ENCODE assay signal across 2 cellular contexts in the genomic region with DNA sequence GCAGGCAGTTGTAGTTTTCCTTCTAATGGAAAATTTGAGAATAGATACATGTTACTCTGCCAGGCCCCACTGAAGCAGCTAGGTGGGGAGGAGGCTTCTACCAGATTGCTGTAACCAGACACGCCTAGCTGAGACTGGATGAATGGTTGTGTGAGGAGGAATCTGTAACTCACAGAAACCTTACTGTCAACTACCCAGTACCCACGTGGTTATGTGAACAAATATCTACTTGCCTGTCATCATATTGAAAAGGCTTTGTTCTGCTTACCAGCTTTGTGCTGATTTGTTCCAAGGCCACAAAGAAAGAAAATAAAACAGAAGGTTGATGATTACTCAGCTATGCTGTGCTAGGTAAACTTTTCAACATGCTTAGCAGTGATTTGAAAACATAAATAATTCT.
A peak's percentile ranks its signal among the peaks of the same experiment; 100 is the strongest.
TF ChIP-seq lines count a peak whose summit lies in the region.

No MANE protein-coding gene starts in this region.

TF ChIP-seq in HepG2, 621 proteins besides CTCF, POLR2A, EP300 and RAD21:
- TF ChIP-seq SOX13 (IDR thresholded peaks at IDR 0.05) (no peak), SOX13 (CRISPR knock-in tag; conservative IDR thresholded peaks at IDR 0.05 in 1 of 2, IDR thresholded peaks at IDR 0.05 in 1 of 2) (peak in 1 of 2 experiments; percentile 58; a peak in 2 of 4 replicates), SOX5 (CRISPR knock-in tag; IDR thresholded peaks at IDR 0.05; ENCODE audit: borderline replicate concordance) (peak; percentile 52; the same call in 1 of the 2 replicates), ZNF143 (CRISPR knock-in tag; IDR thresholded peaks at IDR 0.05) (no peak), ZSCAN30 (CRISPR knock-in tag; IDR thresholded peaks at IDR 0.05) (no peak)

TF ChIP-seq in H1, 55 proteins besides CTCF, POLR2A, EP300 and RAD21:
- no peak for TF ChIP-seq SIN3A (conservative IDR thresholded peaks at IDR 0.05 in 1 of 2, IDR thresholded peaks at IDR 0.05 in 1 of 2; ENCODE audit: low read depth in 1 of 2, low read length in 2 of 2)
- TF ChIP-seq, protein P1, sequence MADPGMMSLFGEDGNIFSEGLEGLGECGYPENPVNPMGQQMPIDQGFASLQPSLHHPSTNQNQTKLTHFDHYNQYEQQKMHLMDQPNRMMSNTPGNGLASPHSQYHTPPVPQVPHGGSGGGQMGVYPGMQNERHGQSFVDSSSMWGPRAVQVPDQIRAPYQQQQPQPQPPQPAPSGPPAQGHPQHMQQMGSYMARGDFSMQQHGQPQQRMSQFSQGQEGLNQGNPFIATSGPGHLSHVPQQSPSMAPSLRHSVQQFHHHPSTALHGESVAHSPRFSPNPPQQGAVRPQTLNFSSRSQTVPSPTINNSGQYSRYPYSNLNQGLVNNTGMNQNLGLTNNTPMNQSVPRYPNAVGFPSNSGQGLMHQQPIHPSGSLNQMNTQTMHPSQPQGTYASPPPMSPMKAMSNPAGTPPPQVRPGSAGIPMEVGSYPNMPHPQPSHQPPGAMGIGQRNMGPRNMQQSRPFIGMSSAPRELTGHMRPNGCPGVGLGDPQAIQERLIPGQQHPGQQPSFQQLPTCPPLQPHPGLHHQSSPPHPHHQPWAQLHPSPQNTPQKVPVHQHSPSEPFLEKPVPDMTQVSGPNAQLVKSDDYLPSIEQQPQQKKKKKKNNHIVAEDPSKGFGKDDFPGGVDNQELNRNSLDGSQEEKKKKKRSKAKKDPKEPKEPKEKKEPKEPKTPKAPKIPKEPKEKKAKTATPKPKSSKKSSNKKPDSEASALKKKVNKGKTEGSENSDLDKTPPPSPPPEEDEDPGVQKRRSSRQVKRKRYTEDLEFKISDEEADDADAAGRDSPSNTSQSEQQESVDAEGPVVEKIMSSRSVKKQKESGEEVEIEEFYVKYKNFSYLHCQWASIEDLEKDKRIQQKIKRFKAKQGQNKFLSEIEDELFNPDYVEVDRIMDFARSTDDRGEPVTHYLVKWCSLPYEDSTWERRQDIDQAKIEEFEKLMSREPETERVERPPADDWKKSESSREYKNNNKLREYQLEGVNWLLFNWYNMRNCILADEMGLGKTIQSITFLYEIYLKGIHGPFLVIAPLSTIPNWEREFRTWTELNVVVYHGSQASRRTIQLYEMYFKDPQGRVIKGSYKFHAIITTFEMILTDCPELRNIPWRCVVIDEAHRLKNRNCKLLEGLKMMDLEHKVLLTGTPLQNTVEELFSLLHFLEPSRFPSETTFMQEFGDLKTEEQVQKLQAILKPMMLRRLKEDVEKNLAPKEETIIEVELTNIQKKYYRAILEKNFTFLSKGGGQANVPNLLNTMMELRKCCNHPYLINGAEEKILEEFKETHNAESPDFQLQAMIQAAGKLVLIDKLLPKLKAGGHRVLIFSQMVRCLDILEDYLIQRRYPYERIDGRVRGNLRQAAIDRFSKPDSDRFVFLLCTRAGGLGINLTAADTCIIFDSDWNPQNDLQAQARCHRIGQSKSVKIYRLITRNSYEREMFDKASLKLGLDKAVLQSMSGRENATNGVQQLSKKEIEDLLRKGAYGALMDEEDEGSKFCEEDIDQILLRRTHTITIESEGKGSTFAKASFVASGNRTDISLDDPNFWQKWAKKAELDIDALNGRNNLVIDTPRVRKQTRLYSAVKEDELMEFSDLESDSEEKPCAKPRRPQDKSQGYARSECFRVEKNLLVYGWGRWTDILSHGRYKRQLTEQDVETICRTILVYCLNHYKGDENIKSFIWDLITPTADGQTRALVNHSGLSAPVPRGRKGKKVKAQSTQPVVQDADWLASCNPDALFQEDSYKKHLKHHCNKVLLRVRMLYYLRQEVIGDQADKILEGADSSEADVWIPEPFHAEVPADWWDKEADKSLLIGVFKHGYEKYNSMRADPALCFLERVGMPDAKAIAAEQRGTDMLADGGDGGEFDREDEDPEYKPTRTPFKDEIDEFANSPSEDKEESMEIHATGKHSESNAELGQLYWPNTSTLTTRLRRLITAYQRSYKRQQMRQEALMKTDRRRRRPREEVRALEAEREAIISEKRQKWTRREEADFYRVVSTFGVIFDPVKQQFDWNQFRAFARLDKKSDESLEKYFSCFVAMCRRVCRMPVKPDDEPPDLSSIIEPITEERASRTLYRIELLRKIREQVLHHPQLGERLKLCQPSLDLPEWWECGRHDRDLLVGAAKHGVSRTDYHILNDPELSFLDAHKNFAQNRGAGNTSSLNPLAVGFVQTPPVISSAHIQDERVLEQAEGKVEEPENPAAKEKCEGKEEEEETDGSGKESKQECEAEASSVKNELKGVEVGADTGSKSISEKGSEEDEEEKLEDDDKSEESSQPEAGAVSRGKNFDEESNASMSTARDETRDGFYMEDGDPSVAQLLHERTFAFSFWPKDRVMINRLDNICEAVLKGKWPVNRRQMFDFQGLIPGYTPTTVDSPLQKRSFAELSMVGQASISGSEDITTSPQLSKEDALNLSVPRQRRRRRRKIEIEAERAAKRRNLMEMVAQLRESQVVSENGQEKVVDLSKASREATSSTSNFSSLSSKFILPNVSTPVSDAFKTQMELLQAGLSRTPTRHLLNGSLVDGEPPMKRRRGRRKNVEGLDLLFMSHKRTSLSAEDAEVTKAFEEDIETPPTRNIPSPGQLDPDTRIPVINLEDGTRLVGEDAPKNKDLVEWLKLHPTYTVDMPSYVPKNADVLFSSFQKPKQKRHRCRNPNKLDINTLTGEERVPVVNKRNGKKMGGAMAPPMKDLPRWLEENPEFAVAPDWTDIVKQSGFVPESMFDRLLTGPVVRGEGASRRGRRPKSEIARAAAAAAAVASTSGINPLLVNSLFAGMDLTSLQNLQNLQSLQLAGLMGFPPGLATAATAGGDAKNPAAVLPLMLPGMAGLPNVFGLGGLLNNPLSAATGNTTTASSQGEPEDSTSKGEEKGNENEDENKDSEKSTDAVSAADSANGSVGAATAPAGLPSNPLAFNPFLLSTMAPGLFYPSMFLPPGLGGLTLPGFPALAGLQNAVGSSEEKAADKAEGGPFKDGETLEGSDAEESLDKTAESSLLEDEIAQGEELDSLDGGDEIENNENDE (IDR thresholded peaks at IDR 0.05; ENCODE audit: insufficient replicate concordance, low read length), result no peak
- TF ChIP-seq YY1 (IDR thresholded peaks at IDR 0.05; ENCODE audit: low read depth, low read length), result no peak
- no peak for TF ChIP-seq EGR1 (IDR thresholded peaks at IDR 0.05; ENCODE audit: borderline replicate concordance, low read depth, low read length)
TF ChIP-seq in H1: peak in this region for 0.
